ENCODE assay signal across 8 cellular contexts in genomic region chr2:65436169-65436824, GRCh38. TPM values are rescaled to one million over a fixed set of nuclear protein-coding genes. Genes with fewer than 3 reads are reported as not detected.
DNase-seq lines count a peak whose midpoint lies in the region; ATAC-seq and TF ChIP-seq lines count a peak whose summit lies in the region.

No MANE protein-coding gene starts in this region.

- peak; percentile 86 for TF ChIP-seq POLR2A in ovary (IDR thresholded peaks at IDR 0.05)

- H3K27me3 ChIP-seq in GM06990 (replicated peaks; ENCODE audit: control insufficient read depth, insufficient read depth, low read length), result peaks cover 2% of the 10 kb centered on the region
- no peaks in the 10 kb centered on the region for H3K27me3 ChIP-seq in HAP-1 (ENCODE audit: low read depth)
- no peaks in the 10 kb centered on the region for H3K27me3 ChIP-seq in MG63
- H3K27me3 ChIP-seq in heart right ventricle, result no peaks in the 10 kb centered on the region
- H3K27me3 ChIP-seq in ovary, result no peaks in the 10 kb centered on the region

- DNase-seq in GM06990 (ENCODE audit: extremely low read depth, insufficient read length) (peak; percentile 91), HAP-1 (ENCODE audit: low spot score in 2 of 2) (peak; percentile 43 to 81), MG63 (peak; percentile 93), SK-MEL-5 (ENCODE audit: low read depth, low spot score) (peak; percentile 83), amniotic stem cell (lab: John Stamatoyannopoulos, UW) (peak; percentile 89), heart right ventricle (peak; percentile 91), ovary (peak; percentile 89 to 97 (median 94))

- H3K9me3 ChIP-seq in HAP-1 (no peaks in the 10 kb centered on the region), MG63 (no peaks in the 10 kb centered on the region), heart right ventricle (no peaks in the 10 kb centered on the region), ovary (no peaks in the 10 kb centered on the region)

- peak; percentile 74 for TF ChIP-seq EP300 in ovary (IDR thresholded peaks at IDR 0.05)

- peak overlapping the region; percentile 63 for H3K4me3 ChIP-seq in GM06990 (replicated peaks; ENCODE audit: low read depth, low read length)
- peak overlapping the region; percentile 67 for H3K4me3 ChIP-seq in HAP-1
- peak overlapping the region; percentile 68 for H3K4me3 ChIP-seq in MG63
- H3K4me3 ChIP-seq in heart right ventricle, result peak overlapping the region; percentile 19 to 91 (median 64)
- peak overlapping the region; percentile 68 for H3K4me3 ChIP-seq in ovary

- peak; percentile 62 to 86 (median 79) for ATAC-seq in heart right ventricle
- no peak for ATAC-seq in HG03378 (IDR thresholded peaks at IDR 0.05; ENCODE audit: unreplicated experiment)

- no peak for TF ChIP-seq CTCF in GM06990 (IDR thresholded peaks at IDR 0.05; ENCODE audit: insufficient read depth, low read length, poor library complexity, severe bottlenecking)
- TF ChIP-seq CTCF in heart right ventricle (IDR thresholded peaks at IDR 0.05), result no peak
- peak in 1 of 3 donors; percentile 37 for TF ChIP-seq CTCF in ovary (IDR thresholded peaks at IDR 0.05)

- H3K4me1 ChIP-seq in HAP-1 (peaks cover 26% of the 10 kb centered on the region), heart right ventricle (peaks cover 0 to 31% (median 25%) of the 10 kb centered on the region in 9 donors), ovary (ENCODE audit: insufficient read depth) (peaks cover 3% of the 10 kb centered on the region)

- in situ Hi-C loops in HAP-1 (cut with MboI; ENCODE audit: low sequenced_read_pairs), result no loop called here
- in situ Hi-C loops in SK-MEL-5 (cut with HindIII; ENCODE audit: low pct_unique_long_range_greater_than_20kb, low sequenced_read_pairs), result no loop called here

- 0 to 1% methylated on average over 65 of the region's 65 CpGs for WGBS in heart right ventricle, 2 donors
- WGBS in ovary, 3 donors, result 0 to 1% (median 0%) methylated on average over 34 to 65 of the region's 65 CpGs

- no peaks in the 10 kb centered on the region for H3K36me3 ChIP-seq in GM06990 (ENCODE audit: control insufficient read depth, insufficient read depth, low read length)
- H3K36me3 ChIP-seq in HAP-1 (replicated peaks), result no peaks in the 10 kb centered on the region
- no peaks in the 10 kb centered on the region for H3K36me3 ChIP-seq in MG63
- H3K36me3 ChIP-seq in heart right ventricle, result no peaks in the 10 kb centered on the region
- no peaks in the 10 kb centered on the region for H3K36me3 ChIP-seq in ovary

- H3K27ac ChIP-seq in heart right ventricle, result peak overlapping the region; percentile 94 to 100 (median 98)
- H3K27ac ChIP-seq in ovary, result peak overlapping the region; percentile 71 to 97

- intact Hi-C loops in heart right ventricle (cut with DNase I), result loop anchor here (2.0 to 10.0 kb wide), 12 partner anchors 41 to 171 kb away; no protein-coding TSS in a partner anchor
- intact Hi-C loops in ovary (cut with DNase I), result loop anchor here in 3 of 4 donors (10.0 kb wide), 2 partner anchors 131 to 171 kb away; no protein-coding TSS in a partner anchor

RNA-seq across cellular contexts. Expression of gene SPRED2, which starts 3.9 kb away (rescaled TPM):
- 1.7 and 3.8 TPM in 2 replicates for total RNA-seq in MG63 (2014; rRNA removed; shearing (Covaris generic); ENCODE audit: low replicate concordance)
- total RNA-seq in SK-MEL-5 (2014; rRNA removed; shearing (Covaris generic)), result 10.4 and 14.6 TPM in 2 replicates
- 58.1 and 71.8 TPM in 2 replicates for polyA plus RNA-seq in SK-MEL-5 (2015; cell fraction: cytosol; rRNA removed)
- 20.3 and 30.5 TPM in 2 replicates for polyA plus RNA-seq in SK-MEL-5 (2015; cell fraction: nucleus; rRNA removed)
- total RNA-seq in heart right ventricle, result 10 to 100 TPM; 13.5 to 20.7 (median 17.2) TPM
- polyA plus RNA-seq in heart right ventricle, result 10 to 100 TPM; 10.2 to 10.4 TPM
- total RNA-seq in ovary, result 10 to 100 TPM; 13.1 to 32.9 (median 17.6) TPM
- polyA plus RNA-seq in ovary, result 10 to 100 TPM; 13.9 to 32.0 TPM
